ENCODE assay signal across 12 cellular contexts in the genomic region with DNA sequence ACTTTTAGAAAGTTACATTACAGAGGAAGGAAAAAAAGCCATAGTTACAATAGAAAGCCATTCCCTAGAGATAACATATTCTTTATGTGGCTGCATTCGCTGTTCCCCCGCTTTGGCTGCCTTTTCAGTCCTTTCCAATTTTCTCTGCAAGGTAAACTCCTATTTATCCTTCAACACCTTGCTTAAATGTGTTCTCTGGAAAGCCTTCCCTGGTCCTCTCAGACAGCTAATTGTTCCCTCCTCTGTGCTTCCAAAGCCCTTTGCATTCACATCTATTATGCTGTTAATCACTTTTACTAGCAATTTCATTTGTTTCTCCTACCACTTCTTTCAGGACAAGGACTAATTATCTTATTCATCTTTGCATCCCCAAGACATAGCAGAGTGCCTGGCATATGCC. TPM values are rescaled to one million over a fixed set of nuclear protein-coding genes. Genes with fewer than 3 reads are reported as not detected.
A peak's percentile ranks its signal among the peaks of the same experiment; 100 is the strongest.
DNase-seq lines count a peak whose midpoint lies in the region; ATAC-seq, FAIRE-seq and TF ChIP-seq lines count a peak whose summit lies in the region.
"Had no signal": no experiment of that assay in that cellular context is flagged by ENCODE, and none has a peak within 500 bp of the region (broad histone marks: within the 10 kb centered on the region; RNA-seq: fewer than 3 reads in every experiment).

No MANE protein-coding gene starts in this region.

- H3K4ac ChIP-seq in mesenchymal stem cell (ENCODE audit: low read depth in 1 of 2, low read length in 2 of 2), result no peak overlapping the region

- no peak overlapping the region for H2AK5ac ChIP-seq in mesenchymal stem cell (ENCODE audit: low read length, severe bottlenecking)

- intact Hi-C loops in K562 (cut with micrococcal nuclease), result no loop called here

- H3K9me1 ChIP-seq in K562 (ENCODE audit: control insufficient read depth, insufficient read depth, low read length), result no peaks in the 10 kb centered on the region

- no peak overlapping the region for H3K23ac ChIP-seq in mesenchymal stem cell (ENCODE audit: low read length in 2 of 2)

- H3K27ac ChIP-seq in AG04450 (ENCODE audit: low read depth, low read length) (no peak overlapping the region), HEK293 (ENCODE audit: extremely low read depth, low read depth, low read length) (no peak overlapping the region), K562 (ENCODE audit: extremely low read depth, low read depth, low read length) (no peak overlapping the region), mesenchymal stem cell (ENCODE audit: low read length, poor library complexity, severe bottlenecking) (no peak overlapping the region)
- H3K27ac ChIP-seq: SJSA1 had no signal

- FAIRE-seq in K562 (lab: Jason Lieb, UNC) (no peak), H54 (lab: Jason Lieb, UNC) (no peak)

- H2BK120ac ChIP-seq in mesenchymal stem cell (ENCODE audit: low read depth, low read length), result no peak overlapping the region

- peaks cover 3% of the 10 kb centered on the region for H3K79me1 ChIP-seq in mesenchymal stem cell (replicated peaks; ENCODE audit: low read length, poor library complexity, severe bottlenecking)

- peaks cover 12% of the 10 kb centered on the region for H4K20me1 ChIP-seq in K562 (replicated peaks; ENCODE audit: control insufficient read depth, insufficient read depth, low read length)

- H3K36me3 ChIP-seq in HEK293 (ENCODE audit: control insufficient read depth in 2 of 2, insufficient read depth in 1 of 2, low read length in 2 of 2) (peaks cover 0 to 9% of the 10 kb centered on the region in 2 experiments; a peak in 1 of 3 replicates), K562 (ENCODE audit: control insufficient read depth, insufficient read depth, low read length) (no peaks in the 10 kb centered on the region), mesenchymal stem cell (ENCODE audit: control insufficient read depth in 1 of 2, insufficient read depth in 2 of 2, low read depth in 1 of 2, low read length in 2 of 2) (peaks cover 0 to 41% of the 10 kb centered on the region in 2 experiments)
- H3K36me3 ChIP-seq: MG63 had no signal

- POLR2A ChIA-PET in AG04450 (lab: Yijun Ruan, JAX), result interaction anchor here (0.6 kb wide), 1 partner anchor 343 kb away, joined by 7 read pairs; no protein-coding TSS in a partner anchor
- POLR2A ChIA-PET in HEK293 (lab: Yijun Ruan, JAX), result interaction anchor here (0.6 kb wide), 1 partner anchor 350 kb away, joined by 4 read pairs; no protein-coding TSS in a partner anchor
- POLR2A ChIA-PET in K562 (lab: Yijun Ruan, JAX), result no interaction called here

- H3K9ac ChIP-seq in K562 (ENCODE audit: insufficient read depth in 1 of 2, low read depth in 2 of 2, low read length in 2 of 2), result no peak overlapping the region
- H3K9ac ChIP-seq in mesenchymal stem cell (ENCODE audit: low read length), result peak overlapping the region; percentile 94

- in situ Hi-C loops in K562 (cut with MboI), result no loop called here

- H3K9me3 ChIP-seq in AG04450 (ENCODE audit: control insufficient read depth, insufficient read depth, low read length) (no peaks in the 10 kb centered on the region), HEK293 (ENCODE audit: control insufficient read depth, insufficient read depth, low read depth, low read length) (no peaks in the 10 kb centered on the region), K562 (replicated peaks; ENCODE audit: control insufficient read depth, insufficient read depth, low read depth, low read length) (no peaks in the 10 kb centered on the region), mesenchymal stem cell (ENCODE audit: control insufficient read depth, low read length) (no peaks in the 10 kb centered on the region)
- H3K9me3 ChIP-seq: MG63 had no signal

- H3K4me2 ChIP-seq in K562 (ENCODE audit: insufficient read depth, low read length) (no peak overlapping the region), mesenchymal stem cell (ENCODE audit: low read length, poor library complexity, severe bottlenecking) (peak overlapping the region; percentile 93)

- H3K27me3 ChIP-seq in AG04450 (ENCODE audit: control insufficient read depth, insufficient read depth, low read length), result no peaks in the 10 kb centered on the region
- H3K27me3 ChIP-seq in K562 (ENCODE audit: control insufficient read depth in 2 of 2, insufficient read depth in 2 of 2, low read length in 2 of 2), result peaks cover 20% of the 10 kb centered on the region in 2 experiments
- no peaks in the 10 kb centered on the region for H3K27me3 ChIP-seq in mesenchymal stem cell (ENCODE audit: control insufficient read depth in 1 of 2, insufficient read depth in 1 of 2, low read length in 2 of 2)
- H3K27me3 ChIP-seq: MG63, SJSA1 had no signal

- TF ChIP-seq POLR2A in K562 (conservative IDR thresholded peaks at IDR 0.05), result no peak
- no peak for TF ChIP-seq POLR2A in H54 (IDR thresholded peaks at IDR 0.05; ENCODE audit: low read depth, low read length)

- no peak for TF ChIP-seq RAD21 in K562 (CRISPR knock-in tag; conservative IDR thresholded peaks at IDR 0.05 in 1 of 2, IDR thresholded peaks at IDR 0.05 in 1 of 2)

- peak overlapping the region in 1 of 2 experiments; percentile 22 for H2BK12ac ChIP-seq in mesenchymal stem cell (ENCODE audit: low read length in 2 of 2)

- BruUV-seq in K562 (replicated peaks; lab: Mats Ljungman, UMichigan), result TSS peak; percentile 45

- no peak for TF ChIP-seq EP300 in K562 (IDR thresholded peaks at IDR 0.05; ENCODE audit: low read length)

- H3K14ac ChIP-seq in mesenchymal stem cell (ENCODE audit: low read length in 2 of 2), result no peak overlapping the region

- H2AFZ ChIP-seq in K562 (ENCODE audit: low read depth, low read length) (no peak overlapping the region), mesenchymal stem cell (ENCODE audit: low read depth, low read length) (no peak overlapping the region)

- CTCF ChIA-PET in AG04450 (lab: Charles Lee), result interaction anchor here (1.2 kb wide), 1 partner anchor 42 kb away, joined by 4 read pairs; no protein-coding TSS in a partner anchor
- CTCF ChIA-PET in HEK293 (lab: Yijun Ruan, JAX), result interaction anchor here (0.7 kb wide), 1 partner anchor 436 kb away, joined by 3 read pairs; no protein-coding TSS in a partner anchor
- CTCF ChIA-PET in K562 (lab: Yijun Ruan, JAX; ENCODE audit: low intra/inter-chr PET ratio), result no interaction called here

- no peak overlapping the region for H2BK5ac ChIP-seq in mesenchymal stem cell (ENCODE audit: low read depth, low read length, poor library complexity, severe bottlenecking)

- peaks cover 6% of the 10 kb centered on the region; the same call in 1 of the 2 replicates for H3K4me1 ChIP-seq in HEK293 (ENCODE audit: control insufficient read depth, insufficient read depth, low read length)
- H3K4me1 ChIP-seq in K562 (replicated peaks in 1 of 2; ENCODE audit: control insufficient read depth in 2 of 2, insufficient read depth in 2 of 2, low read length in 2 of 2), result peaks cover 9 to 10% of the 10 kb centered on the region in 2 experiments
- H3K4me1 ChIP-seq in mesenchymal stem cell (ENCODE audit: control insufficient read depth, insufficient read depth, low read depth, low read length), result peaks cover 6% of the 10 kb centered on the region

- DNase-seq in AG04450 (ENCODE audit: low read depth, low spot score) (no peak), K562 (ENCODE audit: extremely low read depth in 1 of 4, low spot score in 3 of 4) (no peak), mesenchymal stem cell (no peak), OCI-M2 (lab: John Stamatoyannopoulos, UW; ENCODE audit: unreplicated experiment) (no peak), H54 (ENCODE audit: insufficient read length, low spot score) (no peak)
- DNase-seq: CD8-positive, alpha-beta memory T cell; MG63; NCI-H446 treated with DMSO at 0.1 percent for 48 hours had no signal

- H3K4me3 ChIP-seq in AG04450 (ENCODE audit: low read depth, low read length) (peak overlapping the region; percentile 71), HEK293 (ENCODE audit: low read depth, low read length) (no peak overlapping the region), K562 (no peak overlapping the region), mesenchymal stem cell (ENCODE audit: insufficient read depth in 1 of 2, low read depth in 1 of 2, low read length in 2 of 2) (peak overlapping the region in 1 of 2 experiments; percentile 91)

- TF ChIP-seq CTCF in AG04450 (IDR thresholded peaks at IDR 0.05; ENCODE audit: low read depth, low read length) (no peak), HEK293 (tag by site-specific recombination; IDR thresholded peaks at IDR 0.05) (no peak), K562 (IDR thresholded peaks at IDR 0.05 in 2 of 3, conservative IDR thresholded peaks at IDR 0.05 in 1 of 3; ENCODE audit: insufficient read depth in 2 of 3, low read depth in 1 of 3, low read length in 3 of 3) (no peak)

- no peaks in the 10 kb centered on the region for H3K79me2 ChIP-seq in K562 (ENCODE audit: control insufficient read depth, insufficient read depth, low read length)

- H3K18ac ChIP-seq in mesenchymal stem cell (ENCODE audit: low read depth in 1 of 2, low read length in 2 of 2), result no peak overlapping the region

- 41% methylated on average over 2 of the region's 2 CpGs for WGBS in K562 (ENCODE audit: insufficient coverage, low coverage, missing lambda C conversion rate)
- 59% methylated on average over 2 of the region's 2 CpGs for WGBS in mesenchymal stem cell

- H4K91ac ChIP-seq in mesenchymal stem cell (ENCODE audit: low read length), result no peak overlapping the region

- no peak overlapping the region for H2BK15ac ChIP-seq in mesenchymal stem cell (ENCODE audit: low read depth, poor library complexity, severe bottlenecking)

- no peak overlapping the region for H4K8ac ChIP-seq in mesenchymal stem cell (ENCODE audit: low read length)

- ATAC-seq in K562, result no peak
- ATAC-seq in GM18861 (IDR thresholded peaks at IDR 0.05; ENCODE audit: unreplicated experiment), result no peak
- no peak for ATAC-seq in GM21515 (IDR thresholded peaks at IDR 0.05; ENCODE audit: unreplicated experiment)

RNA-seq across cellular contexts. Expression of a gene that starts 1.6 kb away (rescaled TPM):
- polyA plus RNA-seq in AG04450 (2011; rRNA removed) (47.1 and 78.6 TPM in 2 replicates), K562 (2011; rRNA removed) (32.4 and 34.6 TPM in 2 replicates), K562 (2014; fragmentation: Illumina TruSeq; extraction: Trizol) (57.1 and 63.1 TPM in 2 replicates), K562 (2014; fragmentation: Nextera tagmentation; extraction: Ambion mirVana) (1 to 10 TPM; 3.1 to 5.8 TPM), K562 (2014; rRNA removed) (41.5 and 44.1 TPM in 2 replicates)
- 56.2 and 73.7 TPM in 2 replicates for polyA minus RNA-seq in AG04450 (2011; rRNA and poly(A)+ RNA removed)
- total RNA-seq in K562 (2011; cell fraction: chromatin; rRNA removed; ENCODE audit: low replicate concordance), result 6.6 and 20.6 TPM in 2 replicates
- 11.1 and 17.3 TPM in 2 replicates for total RNA-seq in K562 (2011; cell fraction: nucleolus; rRNA removed)
- total RNA-seq in K562 (2011; cell fraction: nucleoplasm; rRNA removed), result 12.2 and 18.6 TPM in 2 replicates
- total RNA-seq in K562 (2014; rRNA removed) (43.5 and 57.7 TPM in 2 replicates), K562 (2014; rRNA removed; fragmentation: Illumina TruSeq; extraction: Trizol) (27.0 and 29.9 TPM in 2 replicates), K562 (2015; rRNA removed; fragmentation: Illumina TruSeq; extraction: Trizol) (31.4 and 31.8 TPM in 2 replicates), K562 (2021) (59.9 and 67.6 TPM in 2 replicates)
- 40.6 and 53.4 TPM in 2 replicates for polyA plus RNA-seq in K562 (2011; cell fraction: cytosol; rRNA removed)
- 34.0 and 43.0 TPM in 2 replicates for polyA plus RNA-seq in K562 (2011; cell fraction: nucleus; rRNA removed)
- 38.4 and 62.6 TPM in 2 replicates for polyA plus RNA-seq in K562 (2012)
- polyA minus RNA-seq in K562 (2011; rRNA and poly(A)+ RNA removed), result 14.3 and 16.3 TPM in 2 replicates
- polyA minus RNA-seq in K562 (2011; cell fraction: cytosol; rRNA and poly(A)+ RNA removed), result 23.4 and 24.0 TPM in 2 replicates
- polyA minus RNA-seq in K562 (2011; cell fraction: nucleus; rRNA and poly(A)+ RNA removed), result 11.0 and 13.1 TPM in 2 replicates
- polyA plus RNA-seq in mesenchymal stem cell (2013, experiment 1 of 2), result 114 TPM
- polyA plus RNA-seq in mesenchymal stem cell (2013, experiment 2 of 2), result 112 TPM

RNA-seq across cellular contexts. Expression of a gene that starts 43.1 kb away (rescaled TPM):
- polyA plus RNA-seq in AG04450 (2011; rRNA removed), result 3.5 and 3.9 TPM in 2 replicates
- 10.5 and 13.5 TPM in 2 replicates for polyA minus RNA-seq in AG04450 (2011; rRNA and poly(A)+ RNA removed)
- total RNA-seq in K562 (2011; cell fraction: chromatin; rRNA removed; ENCODE audit: low replicate concordance), result 3.8 and 4.1 TPM in 2 replicates
- total RNA-seq in K562 (2011; cell fraction: nucleolus; rRNA removed), result 2.5 and 4.3 TPM in 2 replicates
- total RNA-seq in K562 (2011; cell fraction: nucleoplasm; rRNA removed), result 2.8 and 2.9 TPM in 2 replicates
- 2.2 and 2.5 TPM in 2 replicates for total RNA-seq in K562 (2014; rRNA removed)
- 2.8 and 3.0 TPM in 2 replicates for total RNA-seq in K562 (2014; rRNA removed; fragmentation: Illumina TruSeq; extraction: Trizol)
- 3.3 and 3.6 TPM in 2 replicates for total RNA-seq in K562 (2015; rRNA removed; fragmentation: Illumina TruSeq; extraction: Trizol)
- 2.5 and 2.6 TPM in 2 replicates for total RNA-seq in K562 (2021)
- 0.80 and 1.7 TPM in 2 replicates for polyA plus RNA-seq in K562 (2011; rRNA removed)
- polyA plus RNA-seq in K562 (2011; cell fraction: cytosol; rRNA removed), result 0.38 and 0.75 TPM in 2 replicates
- 1.0 and 1.9 TPM in 2 replicates for polyA plus RNA-seq in K562 (2011; cell fraction: nucleus; rRNA removed)
- polyA plus RNA-seq in K562 (2012), result 1.8 and 1.9 TPM in 2 replicates
- polyA plus RNA-seq in K562 (2014; fragmentation: Illumina TruSeq; extraction: Trizol), result 2.0 TPM in 2 replicates
- polyA plus RNA-seq in K562 (2014; fragmentation: Nextera tagmentation; extraction: Ambion mirVana), result under 1 TPM; 0.36 to 0.58 TPM
- polyA plus RNA-seq in K562 (2014; rRNA removed), result 1.4 and 1.8 TPM in 2 replicates
- polyA minus RNA-seq in K562 (2011; rRNA and poly(A)+ RNA removed), result 1.4 and 2.5 TPM in 2 replicates
- 0.76 and 1.6 TPM in 2 replicates for polyA minus RNA-seq in K562 (2011; cell fraction: cytosol; rRNA and poly(A)+ RNA removed)
- polyA minus RNA-seq in K562 (2011; cell fraction: nucleus; rRNA and poly(A)+ RNA removed), result 2.4 and 2.6 TPM in 2 replicates
- polyA plus RNA-seq in mesenchymal stem cell (2013, experiment 1 of 2), result 1.7 TPM
- polyA plus RNA-seq in mesenchymal stem cell (2013, experiment 2 of 2), result 1.6 TPM
